ENCODE assay signal across 2 cellular contexts in genomic region chr1:32758795-32759430, GRCh38.
TF ChIP-seq lines count a peak whose summit lies in the region.

No MANE protein-coding gene starts in this region.

TF ChIP-seq in HCT116, 20 proteins besides CTCF, POLR2A, EP300 and RAD21:
- TF ChIP-seq ZNF274 (IDR thresholded peaks at IDR 0.05; ENCODE audit: low read depth, low read length) (no peak), ZFX (IDR thresholded peaks at IDR 0.05) (0 out of 2 replicates have a peak, but pooled peaks have one; percentile 8)

TF ChIP-seq in HepG2, 621 proteins besides CTCF, POLR2A, EP300 and RAD21:
- TF ChIP-seq HOXA5 (CRISPR knock-in tag; IDR thresholded peaks at IDR 0.05) (0 out of 2 replicates have a peak, but pooled peaks have one; percentile 10), MIER2 (CRISPR knock-in tag; IDR thresholded peaks at IDR 0.05) (no peak), NR2F6 (IDR thresholded peaks at IDR 0.05) (peak; percentile 8; the same call in 1 of the 2 replicates), NR2F6 (CRISPR knock-in tag; IDR thresholded peaks at IDR 0.05) (no peak; the same call in 1 of the 2 replicates), NR2F1 (CRISPR knock-in tag; IDR thresholded peaks at IDR 0.05) (peak in 1 of 2 experiments; percentile 22; a peak in 1 of 4 replicates), ZNF629 (CRISPR knock-in tag; conservative IDR thresholded peaks at IDR 0.05) (peak; percentile 94), ZZZ3 (CRISPR knock-in tag; IDR thresholded peaks at IDR 0.05; ENCODE audit: borderline replicate concordance) (no peak), ELF4 (CRISPR knock-in tag; IDR thresholded peaks at IDR 0.05; ENCODE audit: borderline replicate concordance) (no peak), ZNF672 (CRISPR knock-in tag; IDR thresholded peaks at IDR 0.05) (no peak), ADNP (CRISPR knock-in tag; IDR thresholded peaks at IDR 0.05) (0 out of 2 replicates have a peak, but pooled peaks have one; percentile 17), XBP1 (CRISPR knock-in tag; IDR thresholded peaks at IDR 0.05) (no peak), NFKBIZ (CRISPR knock-in tag; IDR thresholded peaks at IDR 0.05) (no peak), ZNF678 (CRISPR knock-in tag; IDR thresholded peaks at IDR 0.05) (no peak), ZMYM3 (CRISPR knock-in tag; IDR thresholded peaks at IDR 0.05) (peak; percentile 73), TOE1 (CRISPR knock-in tag; IDR thresholded peaks at IDR 0.05) (no peak), RFXANK (CRISPR knock-in tag; IDR thresholded peaks at IDR 0.05) (no peak), ZNF614 (CRISPR knock-in tag; IDR thresholded peaks at IDR 0.05; ENCODE audit: borderline replicate concordance) (no peak), ZNF234 (CRISPR knock-in tag; conservative IDR thresholded peaks at IDR 0.05) (no peak), ZMAT5 (CRISPR knock-in tag; IDR thresholded peaks at IDR 0.05; ENCODE audit: borderline replicate concordance, low read depth) (no peak), THAP7 (CRISPR knock-in tag; IDR thresholded peaks at IDR 0.05) (no peak), ZNF280D (CRISPR knock-in tag; IDR thresholded peaks at IDR 0.05) (no peak), ZSCAN30 (CRISPR knock-in tag; IDR thresholded peaks at IDR 0.05) (no peak)
